ENCODE assay signal across 12 cellular contexts in genomic region chr12:16531623-16532022, GRCh38.
A peak's percentile ranks its signal among the peaks of the same experiment; 100 is the strongest.
DNase-seq lines count a peak whose midpoint lies in the region; ATAC-seq and TF ChIP-seq lines count a peak whose summit lies in the region.
"Had no signal": no experiment of that assay in that cellular context is flagged by ENCODE, and none has a peak within 500 bp of the region (broad histone marks: within the 10 kb centered on the region; RNA-seq: fewer than 3 reads in every experiment).

No MANE protein-coding gene starts in this region.

- H3K4me3 Mint-ChIP-seq in Calu3 (ENCODE audit: low read depth, unreplicated experiment): no peak overlapping the region
- H3K4me3 Mint-ChIP-seq: activated T-cell treated with anti-CD3 and anti-CD28 coated beads, Interleukin-2, amount 50 U/mL, for 4 hours had no signal

- CTCF ChIA-PET in Calu3 (lab: Charles Lee): no interaction called here

- H3K36me3 ChIP-seq in spleen: no peaks in the 10 kb centered on the region
- H3K36me3 ChIP-seq: BLaER1 treated with 17β-estradiol and CSF1 and Interleukin-3, amounts not matched to agents 10 nM and 100 nM; cardiac muscle cell had no signal

- no peak overlapping the region for H3K27ac Mint-ChIP-seq in Calu3 (ENCODE audit: unreplicated experiment)

- H3K27me3 ChIP-seq in spleen (replicated peaks in 1 of 7): no peaks in the 10 kb centered on the region
- H3K27me3 ChIP-seq: BLaER1 treated with 17β-estradiol and CSF1 and Interleukin-3, amounts not matched to agents 10 nM and 100 nM; cardiac muscle cell had no signal

- no peak for TF ChIP-seq POLR2A in spleen (IDR thresholded peaks at IDR 0.05)

- ATAC-seq in GM18498 (IDR thresholded peaks at IDR 0.05; ENCODE audit: unreplicated experiment): peak; percentile 56
- ATAC-seq: activated T-cell treated with anti-CD3 and anti-CD28 coated beads, Interleukin-2, amount 50 U/mL, for 4 hours; stimulated activated naive CD8-positive, alpha-beta T cell treated with anti-CD3 and anti-CD28 coated beads, Interleukin-15, Interleukin-2, amounts not matched to agents 100 U/mL and 50 U/mL, for 24 hours had no signal

- no peaks in the 10 kb centered on the region for H3K4me1 Mint-ChIP-seq in Calu3 (ENCODE audit: low read depth, unreplicated experiment)

- no peaks in the 10 kb centered on the region for H3K9me3 Mint-ChIP-seq in Calu3 (ENCODE audit: low read depth, unreplicated experiment)

- no TSS peak for BruUV-seq in Calu3 (replicated peaks; lab: Mats Ljungman, UMichigan)

- H3K27ac ChIP-seq in spleen: no peak overlapping the region
- H3K27ac ChIP-seq: BLaER1 treated with 17β-estradiol and CSF1 and Interleukin-3, amounts not matched to agents 10 nM and 100 nM; cardiac muscle cell had no signal

- peaks cover 0 to 2% (median 0%) of the 10 kb centered on the region in 8 donors for H3K9me3 ChIP-seq in spleen

- TF ChIP-seq CTCF in Calu3 (IDR thresholded peaks at IDR 0.05; ENCODE audit: unreplicated experiment) (no peak), spleen (IDR thresholded peaks at IDR 0.05 in 8 of 11, conservative IDR thresholded peaks at IDR 0.05 in 3 of 11) (no peak)

- 82 to 94% (median 86%) methylated on average over 3 of the region's 3 CpGs for WGBS in spleen, 5 donors

- H3K36me3 Mint-ChIP-seq in Calu3 (ENCODE audit: insufficient read depth, unreplicated experiment): no peaks in the 10 kb centered on the region

- intact Hi-C loops in Calu3 (cut with micrococcal nuclease; ENCODE audit: unreplicated experiment): no loop called here
- intact Hi-C loops in spleen (cut with DNase I; ENCODE audit: low total_unique reads): no loop called here

- DNase-seq in NCI-H128 (lab: John Stamatoyannopoulos, UW; ENCODE audit: unreplicated experiment) (peak; percentile 89), NCI-H526 treated with DMSO at 0.1 percent for 48 hours (lab: John Stamatoyannopoulos, UW) (peak; percentile 96), medulla oblongata (ENCODE audit: extremely low spot score) (peak; percentile 21), Calu3 (no peak), spleen (no peak), dermis blood vessel endothelial cell (no peak)
- no peak for DNase-seq in activated T-cell treated with anti-CD3 and anti-CD28 coated beads, Interleukin-2, amount 50 U/mL, for 48 hours
- DNase-seq: activated T-cell treated with anti-CD3 and anti-CD28 coated beads, Interleukin-2, amount 50 U/mL, for 4 hours; stimulated activated naive CD8-positive, alpha-beta T cell treated with anti-CD3 and anti-CD28 coated beads, Interleukin-15, Interleukin-2, amounts not matched to agents 100 U/mL and 50 U/mL, for 24 hours had no signal

- H3K27me3 Mint-ChIP-seq in Calu3 (ENCODE audit: unreplicated experiment): no peaks in the 10 kb centered on the region

- no peaks in the 10 kb centered on the region for H3K4me1 ChIP-seq in spleen
- H3K4me1 ChIP-seq: BLaER1 treated with 17β-estradiol and CSF1 and Interleukin-3, amounts not matched to agents 10 nM and 100 nM had no signal

- H3K4me3 ChIP-seq in spleen: no peak overlapping the region
- H3K4me3 ChIP-seq: BLaER1 treated with 17β-estradiol and CSF1 and Interleukin-3, amounts not matched to agents 10 nM and 100 nM; cardiac muscle cell had no signal

Comparison
In these comparisons a context has a peak if more than half of its experiments do, and no peak if none do; other contexts are left out.
1. DNase-seq: peak in NCI-H128 (single experiment), NCI-H526 treated with DMSO at 0.1 percent for 48 hours (single experiment) and medulla oblongata (single experiment); none in Calu3 (single experiment), spleen (single experiment), activated T-cell treated with anti-CD3 and anti-CD28 coated beads, Interleukin-2, amount 50 U/mL, for 48 hours (0 of 2) and dermis blood vessel endothelial cell (single experiment).